Comparison of ENCODE assay signal across 8 cellular contexts in genomic region chr1:24849653-24850295, GRCh38.
DNase-seq lines count a peak whose midpoint lies in the region; ATAC-seq and TF ChIP-seq lines count a peak whose summit lies in the region.

No MANE protein-coding gene starts in this region.

- DNase-seq in heart left ventricle (no peak), Right ventricle myocardium superior (no peak), Peyer's patch (peak in 2 of 3 donors; percentile 58 to 68), dorsolateral prefrontal cortex (no peak), globus pallidus (ENCODE audit: low spot score) (no peak), esophagus squamous epithelium (lab: John Stamatoyannopoulos, UW) (no peak)
- DNase-seq in stimulated activated CD8-positive, alpha-beta memory T cell treated with anti-CD3 and anti-CD28 coated beads, Interleukin-4, amount 100 ng/mL, for 48 hours, result peak; percentile 45

- no peak for TF ChIP-seq POLR2A in heart left ventricle (IDR thresholded peaks at IDR 0.05)
- no peak for TF ChIP-seq POLR2A in Peyer's patch (IDR thresholded peaks at IDR 0.05)
- no peak for TF ChIP-seq POLR2A in esophagus squamous epithelium (IDR thresholded peaks at IDR 0.05)

- peak in 8 of 12 donors; percentile 7 to 42 (median 30) for TF ChIP-seq CTCF in heart left ventricle (IDR thresholded peaks at IDR 0.05)
- TF ChIP-seq CTCF in Peyer's patch (IDR thresholded peaks at IDR 0.05), result peak in 4 of 6 experiments; percentile 27 to 62 (median 44)
- TF ChIP-seq CTCF in dorsolateral prefrontal cortex (IDR thresholded peaks at IDR 0.05 in 54 of 56, conservative IDR thresholded peaks at IDR 0.05 in 2 of 56; ENCODE audit: low read depth in 1 of 56, partially characterized antibody in 56 of 56), result peak in 44 of 56 donors; percentile 11 to 65 (median 35)
- peak in 3 of 6 experiments; percentile 6 to 17 (median 17) for TF ChIP-seq CTCF in esophagus squamous epithelium (IDR thresholded peaks at IDR 0.05)

- H3K27me3 ChIP-seq in heart left ventricle (no peaks in the 10 kb centered on the region), Peyer's patch (no peaks in the 10 kb centered on the region), dorsolateral prefrontal cortex (no peaks in the 10 kb centered on the region), esophagus squamous epithelium (peaks cover 0 to 18% (median 0%) of the 10 kb centered on the region in 4 donors)

- WGBS in heart left ventricle, 4 donors, result 54 to 71% (median 63%) methylated on average over 10 of the region's 10 CpGs
- WGBS in esophagus squamous epithelium, 2 donors, result 46 to 72% methylated on average over 9 of the region's 10 CpGs

- intact Hi-C loops in heart left ventricle (cut with DNase I) (loop anchor here (2.0 to 10.0 kb wide), 15 partner anchors 48 to 358 kb away; no protein-coding TSS in a partner anchor), Right ventricle myocardium superior (cut with DNase I) (loop anchor here (5.0 to 10.0 kb wide), 2 partner anchors 245 to 358 kb away; no protein-coding TSS in a partner anchor), dorsolateral prefrontal cortex (cut with DNase I) (loop anchor here (2.0 to 5.0 kb wide), 3 partner anchors 49 to 355 kb away; no protein-coding TSS in a partner anchor), esophagus squamous epithelium (cut with DNase I) (loop anchor here (5.0 kb wide), 2 partner anchors 253 to 353 kb away; no protein-coding TSS in a partner anchor)

- H3K27ac ChIP-seq in heart left ventricle, result no peak overlapping the region
- no peak overlapping the region for H3K27ac ChIP-seq in Peyer's patch
- H3K27ac ChIP-seq in dorsolateral prefrontal cortex, result no peak overlapping the region
- H3K27ac ChIP-seq in esophagus squamous epithelium, result no peak overlapping the region

- H3K4me1 ChIP-seq in heart left ventricle (peaks cover 0 to 33% (median 13%) of the 10 kb centered on the region in 12 donors), Peyer's patch (peaks cover 0 to 16% (median 5%) of the 10 kb centered on the region in 4 donors), esophagus squamous epithelium (peaks cover 6 to 23% (median 9%) of the 10 kb centered on the region in 3 donors)

- H3K4me3 ChIP-seq in heart left ventricle (no peak overlapping the region), Peyer's patch (no peak overlapping the region), dorsolateral prefrontal cortex (no peak overlapping the region), esophagus squamous epithelium (no peak overlapping the region)

- no peak for ATAC-seq in heart left ventricle
- no peak for ATAC-seq in Right ventricle myocardium superior (ENCODE audit: poor library complexity)
- ATAC-seq in GM18517 (IDR thresholded peaks at IDR 0.05; ENCODE audit: unreplicated experiment), result no peak

- H3K36me3 ChIP-seq in heart left ventricle (peaks cover 0 to 22% (median 5%) of the 10 kb centered on the region in 9 donors), Peyer's patch (no peaks in the 10 kb centered on the region), esophagus squamous epithelium (no peaks in the 10 kb centered on the region)

- H3K9me3 ChIP-seq in heart left ventricle, result no peaks in the 10 kb centered on the region
- no peaks in the 10 kb centered on the region for H3K9me3 ChIP-seq in Peyer's patch
- no peaks in the 10 kb centered on the region for H3K9me3 ChIP-seq in esophagus squamous epithelium

Comparison
In these comparisons a context has a peak if more than half of its experiments do, and no peak if none do; other contexts are left out.
1. DNase-seq: peak in Peyer's patch (2 of 3) and stimulated activated CD8-positive, alpha-beta memory T cell treated with anti-CD3 and anti-CD28 coated beads, Interleukin-4, amount 100 ng/mL, for 48 hours (single experiment); none in heart left ventricle (0 of 5), Right ventricle myocardium superior (single experiment), dorsolateral prefrontal cortex (0 of 10), globus pallidus (single experiment) and esophagus squamous epithelium (single experiment).